ENCODE assay signal across 18 cellular contexts in genomic region chr11:34157163-34157562, GRCh38. TPM values are rescaled to one million over a fixed set of nuclear protein-coding genes. Genes with fewer than 3 reads are reported as not detected.
DNase-seq lines count a peak whose midpoint lies in the region; ATAC-seq and TF ChIP-seq lines count a peak whose summit lies in the region.
"Had no signal": no experiment of that assay in that cellular context is flagged by ENCODE, and none has a peak within 500 bp of the region (broad histone marks: within the 10 kb centered on the region; RNA-seq: fewer than 3 reads in every experiment).

No MANE protein-coding gene starts in this region.

- H3K9me3 ChIP-seq in heart left ventricle (no peaks in the 10 kb centered on the region), right lobe of liver (no peaks in the 10 kb centered on the region), thyroid gland (no peaks in the 10 kb centered on the region)
- H3K9me3 ChIP-seq: Caco-2 had no signal

- ATAC-seq in heart left ventricle, result peak in 3 of 4 donors; percentile 8 to 38 (median 31)
- ATAC-seq in right lobe of liver, result peak; percentile 50 to 83 (median 63)
- no peak for ATAC-seq in activated CD4-positive, alpha-beta T cell treated with anti-CD3 and anti-CD28 coated beads for 36 hours
- ATAC-seq in GM19452 (IDR thresholded peaks at IDR 0.05; ENCODE audit: unreplicated experiment), result no peak
- ATAC-seq: GM12878, K562 had no signal

- POLR2A ChIA-PET in activated CD4-positive, alpha-beta T cell treated with anti-CD3 and anti-CD28 coated beads for 36 hours (lab: Charles Lee), result no interaction called here

- H3K27me3 ChIP-seq in heart left ventricle (no peaks in the 10 kb centered on the region), right lobe of liver (no peaks in the 10 kb centered on the region), thyroid gland (no peaks in the 10 kb centered on the region)

- H3K4me1 ChIP-seq in heart left ventricle, result peaks cover 0 to 21% (median 9%) of the 10 kb centered on the region in 12 donors
- peaks cover 0 to 7% (median 3%) of the 10 kb centered on the region in 4 donors for H3K4me1 ChIP-seq in right lobe of liver
- H3K4me1 ChIP-seq in thyroid gland, result peaks cover 11 to 23% of the 10 kb centered on the region in 2 donors

- H3K27me3 Mint-ChIP-seq in activated naive CD4-positive, alpha-beta T cell treated with anti-CD3 and anti-CD28 coated beads, Interleukin-2, amount 10 ng/mL, durations not matched to agents 7 days and 5 days, result no peaks in the 10 kb centered on the region
- no peaks in the 10 kb centered on the region for H3K27me3 Mint-ChIP-seq in activated naive CD4-positive, alpha-beta T cell treated with anti-CD3 and anti-CD28 coated beads for 36 hours (ENCODE audit: low read depth)
- no peaks in the 10 kb centered on the region for H3K27me3 Mint-ChIP-seq in activated CD4-positive, alpha-beta T cell treated with anti-CD3 and anti-CD28 coated beads for 36 hours
- H3K27me3 Mint-ChIP-seq: B cell; CD4-positive, CD25-positive, alpha-beta regulatory T cell had no signal

- peak overlapping the region; percentile 20 for H3K27ac Mint-ChIP-seq in activated naive CD4-positive, alpha-beta T cell treated with anti-CD3 and anti-CD28 coated beads, Interleukin-2, amount 10 ng/mL, durations not matched to agents 7 days and 5 days
- no peak overlapping the region for H3K27ac Mint-ChIP-seq in activated naive CD4-positive, alpha-beta T cell treated with anti-CD3 and anti-CD28 coated beads for 36 hours
- H3K27ac Mint-ChIP-seq in activated CD4-positive, alpha-beta T cell treated with anti-CD3 and anti-CD28 coated beads for 36 hours, result no peak overlapping the region
- H3K27ac Mint-ChIP-seq: B cell had no signal

- no peaks in the 10 kb centered on the region for H3K36me3 Mint-ChIP-seq in activated naive CD4-positive, alpha-beta T cell treated with anti-CD3 and anti-CD28 coated beads, Interleukin-2, amount 10 ng/mL, durations not matched to agents 7 days and 5 days
- H3K36me3 Mint-ChIP-seq in activated naive CD4-positive, alpha-beta T cell treated with anti-CD3 and anti-CD28 coated beads for 36 hours (ENCODE audit: low read depth), result peaks cover 4% of the 10 kb centered on the region
- H3K36me3 Mint-ChIP-seq in activated CD4-positive, alpha-beta T cell treated with anti-CD3 and anti-CD28 coated beads for 36 hours (ENCODE audit: low read depth), result peaks cover 8% of the 10 kb centered on the region
- H3K36me3 Mint-ChIP-seq: CD4-positive, CD25-positive, alpha-beta regulatory T cell had no signal

- no peaks in the 10 kb centered on the region for H3K9me3 Mint-ChIP-seq in activated naive CD4-positive, alpha-beta T cell treated with anti-CD3 and anti-CD28 coated beads, Interleukin-2, amount 10 ng/mL, durations not matched to agents 7 days and 5 days
- H3K9me3 Mint-ChIP-seq in activated naive CD4-positive, alpha-beta T cell treated with anti-CD3 and anti-CD28 coated beads for 36 hours, result no peaks in the 10 kb centered on the region
- H3K9me3 Mint-ChIP-seq in activated CD4-positive, alpha-beta T cell treated with anti-CD3 and anti-CD28 coated beads for 36 hours (ENCODE audit: low read depth), result no peaks in the 10 kb centered on the region
- H3K9me3 Mint-ChIP-seq: CD4-positive, CD25-positive, alpha-beta regulatory T cell had no signal

- TF ChIP-seq POLR2A in heart left ventricle (IDR thresholded peaks at IDR 0.05) (no peak), right lobe of liver (IDR thresholded peaks at IDR 0.05) (no peak), thyroid gland (IDR thresholded peaks at IDR 0.05) (no peak)

- H3K36me3 ChIP-seq in heart left ventricle (peaks cover 0 to 60% (median 31%) of the 10 kb centered on the region in 9 donors), right lobe of liver (peaks cover 0 to 25% (median 2%) of the 10 kb centered on the region in 4 donors), thyroid gland (no peaks in the 10 kb centered on the region)

- no peak overlapping the region for H3K4me3 ChIP-seq in heart left ventricle
- H3K4me3 ChIP-seq in right lobe of liver, result no peak overlapping the region
- no peak overlapping the region for H3K4me3 ChIP-seq in thyroid gland (replicated peaks in 1 of 3)
- H3K4me3 ChIP-seq: GM12878, K562 had no signal

- H3K4me3 Mint-ChIP-seq in activated naive CD4-positive, alpha-beta T cell treated with anti-CD3 and anti-CD28 coated beads, Interleukin-2, amount 10 ng/mL, durations not matched to agents 7 days and 5 days, result no peak overlapping the region
- H3K4me3 Mint-ChIP-seq in activated naive CD4-positive, alpha-beta T cell treated with anti-CD3 and anti-CD28 coated beads for 36 hours, result no peak overlapping the region
- H3K4me3 Mint-ChIP-seq in activated CD4-positive, alpha-beta T cell treated with anti-CD3 and anti-CD28 coated beads for 36 hours, result no peak overlapping the region
- H3K4me3 Mint-ChIP-seq: B cell; CD4-positive, CD25-positive, alpha-beta regulatory T cell had no signal

- WGBS in heart left ventricle, 4 donors, result 64 to 74% (median 72%) methylated on average over 8 to 9 of the region's 9 CpGs
- 33% methylated on average over 2 of the region's 9 CpGs for WGBS in right lobe of liver (ENCODE audit: insufficient coverage, low coverage, low lambda C conversion rate, missing lambda C conversion rate)
- 76 to 78% methylated on average over 5 to 9 of the region's 9 CpGs for WGBS in thyroid gland, 2 donors

- peak overlapping the region in 2 of 12 donors; percentile 28 to 29 for H3K27ac ChIP-seq in heart left ventricle
- H3K27ac ChIP-seq in right lobe of liver, result no peak overlapping the region
- H3K27ac ChIP-seq in thyroid gland, result no peak overlapping the region

- DNase-seq in activated naive CD4-positive, alpha-beta T cell treated with anti-CD3 and anti-CD28 coated beads, Interleukin-2, amount 10 ng/mL, durations not matched to agents 7 days and 5 days, result no peak
- DNase-seq in activated naive CD4-positive, alpha-beta T cell treated with anti-CD3 and anti-CD28 coated beads for 36 hours, result no peak
- DNase-seq in heart left ventricle, result peak in 4 of 5 donors; percentile 52 to 81 (median 58)
- peak; percentile 66 to 88 (median 84) for DNase-seq in right lobe of liver
- DNase-seq in thyroid gland, result peak; percentile 26 to 36
- no peak for DNase-seq in activated CD4-positive, alpha-beta T cell treated with anti-CD3 and anti-CD28 coated beads for 36 hours
- no peak for DNase-seq in dermis blood vessel endothelial cell
- DNase-seq: Caco-2; CD4-positive, CD25-positive, alpha-beta regulatory T cell; DMS53; EL; NCI-H1105 treated with DMSO at 0.1 percent for 48 hours; NCI-H1694; SHP77 treated with DMSO at 0.1 percent for 48 hours had no signal

- H3K4me1 Mint-ChIP-seq in activated naive CD4-positive, alpha-beta T cell treated with anti-CD3 and anti-CD28 coated beads, Interleukin-2, amount 10 ng/mL, durations not matched to agents 7 days and 5 days, result peaks cover 6% of the 10 kb centered on the region
- H3K4me1 Mint-ChIP-seq in activated naive CD4-positive, alpha-beta T cell treated with anti-CD3 and anti-CD28 coated beads for 36 hours (ENCODE audit: low read depth), result peaks cover 13% of the 10 kb centered on the region
- peaks cover 7% of the 10 kb centered on the region for H3K4me1 Mint-ChIP-seq in activated CD4-positive, alpha-beta T cell treated with anti-CD3 and anti-CD28 coated beads for 36 hours

- CTCF ChIA-PET in activated naive CD4-positive, alpha-beta T cell treated with anti-CD3 and anti-CD28 coated beads, Interleukin-2, amount 10 ng/mL, durations not matched to agents 7 days and 5 days (lab: Charles Lee), result no interaction called here
- CTCF ChIA-PET in activated naive CD4-positive, alpha-beta T cell treated with anti-CD3 and anti-CD28 coated beads for 36 hours (lab: Charles Lee), result no interaction called here
- CTCF ChIA-PET in activated CD4-positive, alpha-beta T cell treated with anti-CD3 and anti-CD28 coated beads for 36 hours (lab: Charles Lee), result interaction anchor here (2.0 kb wide), 1 partner anchor 17 kb away, joined by 9 read pairs; no protein-coding TSS in a partner anchor

- intact Hi-C loops in activated naive CD4-positive, alpha-beta T cell treated with anti-CD3 and anti-CD28 coated beads for 36 hours (cut with micrococcal nuclease), result loop anchor here (5.0 kb wide), 1 partner anchor 200 kb away; the partner anchor contains the start of gene ABTB2
- intact Hi-C loops in heart left ventricle (cut with DNase I) (no loop called here), right lobe of liver (cut with DNase I) (no loop called here), thyroid gland (cut with DNase I) (no loop called here)
- intact Hi-C loops in activated CD4-positive, alpha-beta T cell treated with anti-CD3 and anti-CD28 coated beads for 36 hours (cut with DNase I, micrococcal nuclease), result no loop called here

- TF ChIP-seq CTCF in heart left ventricle (IDR thresholded peaks at IDR 0.05) (no peak), right lobe of liver (IDR thresholded peaks at IDR 0.05) (no peak), thyroid gland (IDR thresholded peaks at IDR 0.05) (no peak)

RNA-seq across cellular contexts. Expression of gene NAT10, which starts 51.7 kb away (rescaled TPM):
- total RNA-seq in activated naive CD4-positive, alpha-beta T cell treated with anti-CD3 and anti-CD28 coated beads for 36 hours, result 10 to 100 TPM; 91.0 to 93.3 TPM
- total RNA-seq in heart left ventricle (10 to 100 TPM; 14.5 to 27.1 (median 21.2) TPM), right lobe of liver (10 to 100 TPM; 11.9 to 22.9 (median 19.1) TPM), thyroid gland (10 to 100 TPM; 25.9 to 32.9 (median 31.2) TPM), dermis blood vessel endothelial cell (12.1 and 28.1 TPM in 2 replicates)
- 10 to 100 TPM; 16.3 to 21.1 TPM for polyA plus RNA-seq in heart left ventricle
- total RNA-seq in activated CD4-positive, alpha-beta T cell treated with anti-CD3 and anti-CD28 coated beads for 36 hours, result 100 to 1,000 TPM; 142 to 147 TPM

Comparison
In these comparisons a context has a peak if more than half of its experiments do, and no peak if none do; other contexts are left out.
1. DNase-seq: peak in heart left ventricle (4 of 5), right lobe of liver (3 of 3) and thyroid gland (2 of 2); none in activated naive CD4-positive, alpha-beta T cell treated with anti-CD3 and anti-CD28 coated beads, Interleukin-2, amount 10 ng/mL, durations not matched to agents 7 days and 5 days (single experiment), activated naive CD4-positive, alpha-beta T cell treated with anti-CD3 and anti-CD28 coated beads for 36 hours (single experiment), activated CD4-positive, alpha-beta T cell treated with anti-CD3 and anti-CD28 coated beads for 36 hours (single experiment) and dermis blood vessel endothelial cell (single experiment).
2. ATAC-seq: peak in heart left ventricle (3 of 4) and right lobe of liver (4 of 4); none in activated CD4-positive, alpha-beta T cell treated with anti-CD3 and anti-CD28 coated beads for 36 hours (single experiment) and GM19452 (single experiment).